ENCODE assay signal across 11 cellular contexts in the genomic region with DNA sequence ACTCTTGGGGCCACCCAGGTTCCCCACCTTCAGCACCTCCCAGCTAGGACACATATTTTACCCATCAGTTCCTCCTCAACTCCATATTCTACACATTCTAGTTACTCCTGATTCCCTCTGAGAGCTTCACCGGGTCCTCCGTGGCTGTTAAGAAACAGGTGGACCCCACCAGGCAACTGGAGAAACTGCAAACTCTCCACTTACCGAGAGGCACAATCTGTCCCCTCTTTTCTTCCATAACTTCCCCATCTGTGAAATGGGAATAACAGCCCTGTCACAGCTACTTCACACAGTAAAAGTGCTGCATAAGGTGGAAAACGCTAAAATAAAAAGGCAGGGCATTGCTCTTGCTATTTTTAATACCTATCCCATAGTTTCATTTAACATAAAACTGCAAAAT. TPM values are rescaled to one million over a fixed set of nuclear protein-coding genes. Genes with fewer than 3 reads are reported as not detected.
A peak's percentile ranks its signal among the peaks of the same experiment; 100 is the strongest.
DNase-seq lines count a peak whose midpoint lies in the region; ATAC-seq and TF ChIP-seq lines count a peak whose summit lies in the region.
"Had no signal": no experiment of that assay in that cellular context is flagged by ENCODE, and none has a peak within 500 bp of the region (broad histone marks: within the 10 kb centered on the region; RNA-seq: fewer than 3 reads in every experiment).

No MANE protein-coding gene starts in this region.

- H3K27me3 ChIP-seq in mucosa of rectum (ENCODE audit: control insufficient read depth in 2 of 2, insufficient read depth in 2 of 2, low read length in 2 of 2) (no peaks in the 10 kb centered on the region), upper lobe of right lung (no peaks in the 10 kb centered on the region)

- no peaks in the 10 kb centered on the region for H3K9me3 Mint-ChIP-seq in activated CD8-positive, alpha-beta memory T cell treated with anti-CD3 and anti-CD28 coated beads, Interleukin-2, amount 10 ng/mL, durations not matched to agents 7 days and 5 days (ENCODE audit: low read depth)
- no peaks in the 10 kb centered on the region for H3K9me3 Mint-ChIP-seq in endothelial cell (ENCODE audit: unreplicated experiment)
- H3K9me3 Mint-ChIP-seq: activated CD4-positive, alpha-beta memory T cell treated with anti-CD3 and anti-CD28 coated beads, Interleukin-2, amount 10 ng/mL, durations not matched to agents 7 days and 5 days had no signal

- H3K27ac Mint-ChIP-seq in activated CD8-positive, alpha-beta memory T cell treated with anti-CD3 and anti-CD28 coated beads, Interleukin-2, amount 10 ng/mL, durations not matched to agents 7 days and 5 days, result no peak overlapping the region
- H3K27ac Mint-ChIP-seq in endothelial cell (ENCODE audit: unreplicated experiment), result no peak overlapping the region
- H3K27ac Mint-ChIP-seq: activated CD4-positive, alpha-beta memory T cell treated with anti-CD3 and anti-CD28 coated beads, Interleukin-2, amount 10 ng/mL, durations not matched to agents 7 days and 5 days had no signal

- no peaks in the 10 kb centered on the region for H3K36me3 Mint-ChIP-seq in activated CD8-positive, alpha-beta memory T cell treated with anti-CD3 and anti-CD28 coated beads, Interleukin-2, amount 10 ng/mL, durations not matched to agents 7 days and 5 days
- no peaks in the 10 kb centered on the region for H3K36me3 Mint-ChIP-seq in endothelial cell (ENCODE audit: low read depth, unreplicated experiment)

- intact Hi-C loops in upper lobe of right lung (cut with DNase I), result no loop called here

- peaks cover 43% of the 10 kb centered on the region for H3K27me3 Mint-ChIP-seq in activated CD8-positive, alpha-beta memory T cell treated with anti-CD3 and anti-CD28 coated beads, Interleukin-2, amount 10 ng/mL, durations not matched to agents 7 days and 5 days
- H3K27me3 Mint-ChIP-seq in endothelial cell (ENCODE audit: unreplicated experiment), result no peaks in the 10 kb centered on the region

- H3K4me1 Mint-ChIP-seq in activated CD8-positive, alpha-beta memory T cell treated with anti-CD3 and anti-CD28 coated beads, Interleukin-2, amount 10 ng/mL, durations not matched to agents 7 days and 5 days, result peaks cover 2% of the 10 kb centered on the region
- H3K4me1 Mint-ChIP-seq in endothelial cell (ENCODE audit: unreplicated experiment), result no peaks in the 10 kb centered on the region

- peak overlapping the region; percentile 57 for H3K4me3 ChIP-seq in epithelial cell of esophagus (ENCODE audit: low read length)
- H3K4me3 ChIP-seq in mucosa of rectum (ENCODE audit: low read length in 2 of 2), result peak overlapping the region; percentile 62 to 82
- peak overlapping the region; percentile 51 for H3K4me3 ChIP-seq in upper lobe of right lung

- CTCF ChIA-PET in activated CD8-positive, alpha-beta memory T cell treated with anti-CD3 and anti-CD28 coated beads, Interleukin-2, amount 10 ng/mL, durations not matched to agents 7 days and 5 days (lab: Charles Lee), result interaction anchor here (0.8 to 18.4 kb wide), 5 partner anchors 9 to 124 kb away, joined by 3 to 285 read pairs (median 4); no protein-coding TSS in a partner anchor

- H3K9ac ChIP-seq in mucosa of rectum (ENCODE audit: low read depth in 1 of 2, low read length in 2 of 2), result peak overlapping the region; percentile 41 to 57

- H3K27ac ChIP-seq in mucosa of rectum (ENCODE audit: low read depth in 2 of 2, low read length in 2 of 2) (peak overlapping the region in 1 of 2 donors; percentile 14), upper lobe of right lung (peak overlapping the region; percentile 18)

- no peaks in the 10 kb centered on the region for H3K36me3 ChIP-seq in mucosa of rectum (ENCODE audit: control insufficient read depth in 2 of 2, insufficient read depth in 2 of 2, low read length in 2 of 2)
- H3K36me3 ChIP-seq in upper lobe of right lung, result no peaks in the 10 kb centered on the region
- H3K36me3 ChIP-seq: HAP-1 had no signal

- TF ChIP-seq CTCF in epithelial cell of esophagus (IDR thresholded peaks at IDR 0.05; ENCODE audit: insufficient read depth, low read depth, low read length, missing control alignments), result no peak
- no peak for TF ChIP-seq CTCF in upper lobe of right lung (IDR thresholded peaks at IDR 0.05)
- no peak for TF ChIP-seq CTCF in endothelial cell (IDR thresholded peaks at IDR 0.05; ENCODE audit: unreplicated experiment)

- H3K4me3 Mint-ChIP-seq in activated CD8-positive, alpha-beta memory T cell treated with anti-CD3 and anti-CD28 coated beads, Interleukin-2, amount 10 ng/mL, durations not matched to agents 7 days and 5 days, result peak overlapping the region; percentile 6
- H3K4me3 Mint-ChIP-seq in endothelial cell (ENCODE audit: unreplicated experiment), result no peak overlapping the region
- H3K4me3 Mint-ChIP-seq: activated CD4-positive, alpha-beta memory T cell treated with anti-CD3 and anti-CD28 coated beads, Interleukin-2, amount 10 ng/mL, durations not matched to agents 7 days and 5 days had no signal

- peaks cover 9 to 15% of the 10 kb centered on the region in 2 donors for H3K4me1 ChIP-seq in mucosa of rectum (ENCODE audit: control insufficient read depth in 2 of 2, insufficient read depth in 2 of 2, low read length in 2 of 2)
- H3K4me1 ChIP-seq in upper lobe of right lung, result peaks cover 15% of the 10 kb centered on the region

- DNase-seq in activated CD8-positive, alpha-beta memory T cell treated with anti-CD3 and anti-CD28 coated beads, Interleukin-2, amount 10 ng/mL, durations not matched to agents 7 days and 5 days, result no peak
- DNase-seq in activated CD8-positive, alpha-beta memory T cell treated with anti-CD3 and anti-CD28 coated beads, Interleukin-2, amount 50 U/mL, for 4 hours, result no peak
- DNase-seq in epithelial cell of esophagus (ENCODE audit: low read depth) (no peak), upper lobe of right lung (no peak), endothelial cell (ENCODE audit: low spot score) (no peak), AG08395 (ENCODE audit: low spot score) (no peak), GF-D8 (lab: John Stamatoyannopoulos, UW) (no peak)
- DNase-seq: erythroblast had no signal

- H3K9me3 ChIP-seq in mucosa of rectum (ENCODE audit: control insufficient read depth in 2 of 2, low read length in 2 of 2) (no peaks in the 10 kb centered on the region), upper lobe of right lung (no peaks in the 10 kb centered on the region)
- H3K9me3 ChIP-seq: HAP-1 had no signal

- ATAC-seq in activated CD8-positive, alpha-beta memory T cell treated with anti-CD3 and anti-CD28 coated beads, Interleukin-2, amount 10 ng/mL, durations not matched to agents 7 days and 5 days, result no peak
- no peak for ATAC-seq in upper lobe of right lung

RNA-seq across cellular contexts. Expression of gene SLC7A8, which starts 1.5 kb away (rescaled TPM):
- total RNA-seq in activated CD8-positive, alpha-beta memory T cell treated with anti-CD3 and anti-CD28 coated beads, Interleukin-2, amount 10 ng/mL, durations not matched to agents 7 days and 5 days, result under 1 TPM; 0.54 to 0.91 TPM
- 49.8 TPM for total RNA-seq in upper lobe of right lung
- 24.3 TPM for total RNA-seq in endothelial cell (ENCODE audit: unreplicated experiment)

RNA-seq across cellular contexts. Expression of gene RNF212B, which starts 55.8 kb away (rescaled TPM):
- total RNA-seq in activated CD8-positive, alpha-beta memory T cell treated with anti-CD3 and anti-CD28 coated beads, Interleukin-2, amount 10 ng/mL, durations not matched to agents 7 days and 5 days, result not detected
- total RNA-seq in upper lobe of right lung, result not detected
- not detected for total RNA-seq in endothelial cell (ENCODE audit: unreplicated experiment)
- total RNA-seq: activated CD4-positive, alpha-beta memory T cell treated with anti-CD3 and anti-CD28 coated beads, Interleukin-2, amount 10 ng/mL, durations not matched to agents 7 days and 5 days had no signal

Comparison
In these comparisons a context has a peak if more than half of its experiments do, and no peak if none do; other contexts are left out.
1. RNA of gene SLC7A8, which starts 1.5 kb away (total RNA-seq): 49.8 TPM in upper lobe of right lung (single experiment) and 24.3 TPM in endothelial cell (single experiment); 0.54 to 0.91 TPM in activated CD8-positive, alpha-beta memory T cell treated with anti-CD3 and anti-CD28 coated beads, Interleukin-2, amount 10 ng/mL, durations not matched to agents 7 days and 5 days; every median in the first group is over 10 times any median in the second.
2. Peak in every context shown above with its lines, with median percentiles within 50 percentile points of each other: H3K4me3 ChIP-seq.